Comparison of ENCODE assay signal across 31 cellular contexts in the genomic region with DNA sequence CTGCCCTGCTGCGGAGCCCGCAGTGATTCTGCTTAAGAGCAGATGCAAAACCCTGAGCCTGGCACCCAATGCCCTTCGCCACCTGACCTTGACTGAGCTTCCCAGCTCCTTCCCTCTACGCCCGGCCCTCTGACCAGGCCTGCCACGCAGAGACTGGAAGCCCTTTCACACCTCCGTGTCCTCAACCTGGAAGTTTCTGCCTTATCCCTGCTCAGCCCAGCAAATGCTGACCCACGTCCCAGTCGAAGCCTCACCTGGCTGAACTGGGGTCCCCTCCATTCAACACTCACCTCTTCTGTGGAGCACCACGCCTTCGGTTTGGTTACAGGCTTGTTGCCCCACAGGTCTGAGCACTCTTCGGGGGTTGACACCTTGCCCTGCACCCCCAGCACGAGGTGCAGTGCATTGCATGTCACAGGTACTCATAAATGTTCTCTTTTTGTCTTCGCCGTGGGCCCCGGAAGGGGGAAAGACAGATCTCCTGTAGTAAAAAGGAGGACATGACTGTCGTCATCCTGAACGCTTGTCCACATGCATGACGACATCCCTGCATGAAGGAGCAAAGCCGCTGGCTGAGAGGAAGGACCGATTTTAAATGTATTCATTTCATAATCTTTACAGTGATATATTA.
"Had no signal": no experiment of that assay in that cellular context is flagged by ENCODE, and none has a peak within 500 bp of the region (broad histone marks: within the 10 kb centered on the region; RNA-seq: fewer than 3 reads in every experiment).

No MANE protein-coding gene starts in this region.

- DNase-seq: activated CD4-positive, alpha-beta memory T cell treated with anti-CD3 and anti-CD28 coated beads, Interleukin-2, amount 10 ng/mL, durations not matched to agents 7 days and 5 days; activated CD4-positive, alpha-beta T cell treated with anti-CD3 and anti-CD28 coated beads, Interleukin-2, amount 10 ng/mL, durations not matched to agents 24 days and 14 days; activated CD4-positive, CD25-positive, alpha-beta regulatory T cell treated with anti-CD3 and anti-CD28 coated beads, Interleukin-2, amount 50 U/mL, for 72 hours; activated CD8-positive, alpha-beta memory T cell treated with anti-CD3 and anti-CD28 coated beads, Interleukin-2, amount 50 U/mL, for 48 hours; activated gamma-delta T cell; activated naive CD4-positive, alpha-beta T cell treated with anti-CD3 and anti-CD28 coated beads, Interleukin-2, amount 10 ng/mL, durations not matched to agents 7 days and 5 days; activated naive CD8-positive, alpha-beta T cell treated with anti-CD3 and anti-CD28 coated beads, Interleukin-2, amount 10 ng/mL, durations not matched to agents 7 days and 5 days; activated T-cell treated with anti-CD3 and anti-CD28 coated beads, Interleukin-2, amount 50 U/mL, for 24 hours; brain microvascular endothelial cell; central memory CD4-positive, alpha-beta T cell; endodermal cell; foreskin keratinocyte; left ventricle myocardium inferior; mucosa of descending colon; ovary; retina; stimulated activated CD4-positive, alpha-beta T cell treated with anti-CD3 and anti-CD28 coated beads, Interleukin-15, amount 100 ng/mL, for 24 hours; stimulated activated naive CD4-positive, alpha-beta T cell; T-helper 9 cell; tibial artery; upper lobe of right lung had no signal

- H3K27me3 ChIP-seq: ascending aorta, ovary, tibial artery had no signal

- H3K36me3 ChIP-seq: ascending aorta, brain microvascular endothelial cell, left ventricle myocardium inferior, ovary, prostate gland, suprapubic skin, tibial artery, upper lobe of right lung had no signal

- H3K27ac ChIP-seq: ascending aorta, brain microvascular endothelial cell, foreskin keratinocyte, left ventricle myocardium inferior, ovary, prostate gland, suprapubic skin, tibial artery, upper lobe of right lung, VCaP had no signal

- H3K4me1 Mint-ChIP-seq: activated CD4-positive, alpha-beta memory T cell treated with anti-CD3 and anti-CD28 coated beads, Interleukin-2, amount 10 ng/mL, durations not matched to agents 7 days and 5 days; activated naive CD4-positive, alpha-beta T cell treated with anti-CD3 and anti-CD28 coated beads, Interleukin-2, amount 10 ng/mL, durations not matched to agents 7 days and 5 days; activated naive CD8-positive, alpha-beta T cell treated with anti-CD3 and anti-CD28 coated beads, Interleukin-2, amount 10 ng/mL, durations not matched to agents 7 days and 5 days had no signal

- H3K4me3 ChIP-seq: ascending aorta, left ventricle myocardium inferior, lung, mucosa of descending colon, ovary, prostate gland, suprapubic skin, tibial artery, upper lobe of right lung had no signal

- H3K36me3 Mint-ChIP-seq: activated naive CD4-positive, alpha-beta T cell treated with anti-CD3 and anti-CD28 coated beads, Interleukin-2, amount 10 ng/mL, durations not matched to agents 7 days and 5 days; activated naive CD8-positive, alpha-beta T cell treated with anti-CD3 and anti-CD28 coated beads, Interleukin-2, amount 10 ng/mL, durations not matched to agents 7 days and 5 days; natural killer cell treated with Interleukin-12 subunit alpha and Interleukin-12 subunit beta and Interleukin-15 and Interleukin-18, amount 100 ng/mL, for 72 hours had no signal

- H3K9me3 ChIP-seq: ascending aorta, left ventricle myocardium inferior, mucosa of descending colon, ovary, prostate gland, suprapubic skin, tibial artery, upper lobe of right lung had no signal

- ATAC-seq: esophagus mucosa; foreskin keratinocyte; mucosa of descending colon; natural killer cell treated with Interleukin-12 subunit alpha and Interleukin-12 subunit beta and Interleukin-15 and Interleukin-18, amount 100 ng/mL, for 72 hours; upper lobe of right lung had no signal

- H3K27ac Mint-ChIP-seq: activated CD4-positive, alpha-beta memory T cell treated with anti-CD3 and anti-CD28 coated beads, Interleukin-2, amount 10 ng/mL, durations not matched to agents 7 days and 5 days; activated CD4-positive, alpha-beta T cell treated with anti-CD3 and anti-CD28 coated beads, Interleukin-2, amount 10 ng/mL, durations not matched to agents 24 days and 14 days; activated naive CD4-positive, alpha-beta T cell treated with anti-CD3 and anti-CD28 coated beads, Interleukin-2, amount 10 ng/mL, durations not matched to agents 7 days and 5 days; activated naive CD8-positive, alpha-beta T cell treated with anti-CD3 and anti-CD28 coated beads, Interleukin-2, amount 10 ng/mL, durations not matched to agents 7 days and 5 days; activated T-cell treated with anti-CD3 and anti-CD28 coated beads, Interleukin-2, amount 50 U/mL, for 24 hours; dendritic cell treated with granulocyte-macrophage colony-stimulating factor and Interleukin-4, amounts not matched to agents 40 ng/mL and 50 ng/mL, for 4 days; endodermal cell; natural killer cell treated with Interleukin-12 subunit alpha and Interleukin-12 subunit beta and Interleukin-15 and Interleukin-18, amount 100 ng/mL, for 72 hours; T-helper 1 cell treated with Interleukin-12 subunit alpha and Interleukin-12 subunit beta and Interleukin-4 antibody, amounts not matched to agents 30 μg/mL and 1 μg/mL, for 36 hours had no signal

- H3K4me3 Mint-ChIP-seq: activated CD4-positive, alpha-beta memory T cell treated with anti-CD3 and anti-CD28 coated beads, Interleukin-2, amount 10 ng/mL, durations not matched to agents 7 days and 5 days; activated CD4-positive, alpha-beta T cell treated with anti-CD3 and anti-CD28 coated beads, Interleukin-2, amount 10 ng/mL, durations not matched to agents 24 days and 14 days; activated naive CD4-positive, alpha-beta T cell treated with anti-CD3 and anti-CD28 coated beads, Interleukin-2, amount 10 ng/mL, durations not matched to agents 7 days and 5 days; activated naive CD8-positive, alpha-beta T cell treated with anti-CD3 and anti-CD28 coated beads, Interleukin-2, amount 10 ng/mL, durations not matched to agents 7 days and 5 days; activated T-cell treated with anti-CD3 and anti-CD28 coated beads, Interleukin-2, amount 50 U/mL, for 24 hours; dendritic cell treated with granulocyte-macrophage colony-stimulating factor and Interleukin-4, amounts not matched to agents 40 ng/mL and 50 ng/mL, for 4 days; endodermal cell; natural killer cell treated with Interleukin-12 subunit alpha and Interleukin-12 subunit beta and Interleukin-15 and Interleukin-18, amount 100 ng/mL, for 72 hours; T-helper 1 cell treated with Interleukin-12 subunit alpha and Interleukin-12 subunit beta and Interleukin-4 antibody, amounts not matched to agents 30 μg/mL and 1 μg/mL, for 36 hours had no signal

- H3K9me3 Mint-ChIP-seq: activated CD4-positive, alpha-beta memory T cell treated with anti-CD3 and anti-CD28 coated beads, Interleukin-2, amount 10 ng/mL, durations not matched to agents 7 days and 5 days; activated CD4-positive, alpha-beta T cell treated with anti-CD3 and anti-CD28 coated beads, Interleukin-2, amount 10 ng/mL, durations not matched to agents 24 days and 14 days; activated naive CD4-positive, alpha-beta T cell treated with anti-CD3 and anti-CD28 coated beads, Interleukin-2, amount 10 ng/mL, durations not matched to agents 7 days and 5 days; activated naive CD8-positive, alpha-beta T cell treated with anti-CD3 and anti-CD28 coated beads, Interleukin-2, amount 10 ng/mL, durations not matched to agents 7 days and 5 days; activated T-cell treated with anti-CD3 and anti-CD28 coated beads, Interleukin-2, amount 50 U/mL, for 24 hours; dendritic cell treated with granulocyte-macrophage colony-stimulating factor and Interleukin-4, amounts not matched to agents 40 ng/mL and 50 ng/mL, for 4 days; endodermal cell; natural killer cell treated with Interleukin-12 subunit alpha and Interleukin-12 subunit beta and Interleukin-15 and Interleukin-18, amount 100 ng/mL, for 72 hours; T-helper 1 cell treated with Interleukin-12 subunit alpha and Interleukin-12 subunit beta and Interleukin-4 antibody, amounts not matched to agents 30 μg/mL and 1 μg/mL, for 36 hours had no signal

- FAIRE-seq: TTC549 had no signal

- H3K4me1 ChIP-seq: foreskin keratinocyte, prostate gland, suprapubic skin, upper lobe of right lung had no signal
